9 cellular contexts compared by ENCODE assay signal in genomic region chr15:96347181-96348111, GRCh38. TPM values are rescaled to one million over a fixed set of nuclear protein-coding genes. Genes with fewer than 3 reads are reported as not detected.
DNase-seq lines count a peak whose midpoint lies in the region; ATAC-seq, FAIRE-seq and TF ChIP-seq lines count a peak whose summit lies in the region.
"Had no signal": no experiment of that assay in that cellular context is flagged by ENCODE, and none has a peak within 500 bp of the region (broad histone marks: within the 10 kb centered on the region; RNA-seq: fewer than 3 reads in every experiment).

No MANE protein-coding gene starts in this region.

- H4K91ac ChIP-seq in H9 (ENCODE audit: insufficient read length, low read depth, low read length) = no peak overlapping the region

- H3K4me3 Mint-ChIP-seq in H9 = peak overlapping the region in 1 of 2 experiments; percentile 70; a peak in 3 of 5 replicates

- POLR2A ChIA-PET in GM12878 (lab: Charles Lee) = interaction anchor here (0.6 to 11.7 kb wide), 3 partner anchors 11 to 497 kb away, joined by 3 to 163 read pairs (median 31); partner anchors contain the start of gene NR2F2

- no peaks in the 10 kb centered on the region for H3K27me3 Mint-ChIP-seq in H9 (ENCODE audit: low read depth)

- H2BK20ac ChIP-seq in H9 (ENCODE audit: low read depth, low read length, poor library complexity, severe bottlenecking) = no peak overlapping the region

- peak overlapping the region; percentile 26; the same call in 1 of the 2 replicates for H3K4me3 ChIP-seq in GM12878
- no peak overlapping the region for H3K4me3 ChIP-seq in hepatocyte

- peak; percentile 79 for DNase-seq in H9
- no peak for DNase-seq in GM12878 (ENCODE audit: low read depth, low spot score)
- DNase-seq in hepatocyte (ENCODE audit: low spot score) = no peak
- peak; percentile 84 for DNase-seq in sciatic nerve (ENCODE audit: low spot score)
- DNase-seq in NCI-H748 treated with DMSO at 0.1 percent for 48 hours (lab: John Stamatoyannopoulos, UW) = no peak
- DNase-seq in omental fat pad (ENCODE audit: low spot score) = no peak
- DNase-seq in superior temporal gyrus (ENCODE audit: extremely low spot score) = no peak
- DNase-seq in stimulated activated naive CD4-positive, alpha-beta T cell treated with Interleukin-2 at 50 U/mL for 16 hours (lab: John Stamatoyannopoulos, UW) = no peak
- DNase-seq: NCI-H345 had no signal

- H2BK15ac ChIP-seq in H9 (ENCODE audit: low read depth, low read length) = no peak overlapping the region

- no peaks in the 10 kb centered on the region for H4K20me1 ChIP-seq in H9 (ENCODE audit: control insufficient read depth, insufficient read depth, insufficient read length)
- H4K20me1 ChIP-seq in GM12878 (ENCODE audit: control insufficient read depth, insufficient read depth) = no peaks in the 10 kb centered on the region
- peaks cover 39% of the 10 kb centered on the region for H4K20me1 ChIP-seq in hepatocyte (ENCODE audit: insufficient read depth, poor library complexity, severe bottlenecking)

- intact Hi-C loops in GM12878 (cut with micrococcal nuclease; ENCODE audit: unreplicated experiment) (loop anchor here (5.0 to 10.0 kb wide), 5 partner anchors 305 to 1060 kb away; no protein-coding TSS in a partner anchor), sciatic nerve (cut with DNase I) (loop anchor here (10.0 kb wide), 1 partner anchor 1083 kb away; no protein-coding TSS in a partner anchor)

- H3K23ac ChIP-seq in H9 (ENCODE audit: insufficient read length, low read depth, low read length) = no peak overlapping the region

- no TSS peak for BruUV-seq in GM12878 (replicated peaks; lab: Mats Ljungman, UMichigan)

- TF ChIP-seq CTCF in H9 (conservative IDR thresholded peaks at IDR 0.05) (no peak), GM12878 (IDR thresholded peaks at IDR 0.05 in 2 of 3, conservative IDR thresholded peaks at IDR 0.05 in 1 of 3; ENCODE audit: control insufficient read depth in 2 of 3, extremely low read depth in 1 of 3, insufficient read depth in 1 of 3, low read depth in 3 of 3, low read length in 3 of 3) (no peak), hepatocyte (IDR thresholded peaks at IDR 0.05; ENCODE audit: poor library complexity) (no peak), omental fat pad (IDR thresholded peaks at IDR 0.05) (no peak)

- no peaks in the 10 kb centered on the region for H3K79me1 ChIP-seq in H9 (ENCODE audit: insufficient read depth, low read depth, low read length, poor library complexity, severe bottlenecking)

- CTCF ChIA-PET in GM12878 (lab: Yijun Ruan, JAX) = interaction anchor here (0.6 to 13.0 kb wide), 8 partner anchors 8 to 898 kb away, joined by 3 to 212 read pairs (median 7); partner anchors contain the start of gene NR2F2

- H3K4me2 ChIP-seq in H9 (ENCODE audit: insufficient read depth, insufficient read length, low read length) (peak overlapping the region; percentile 42), GM12878 (ENCODE audit: control insufficient read depth, insufficient read depth) (no peak overlapping the region), hepatocyte (peak overlapping the region; percentile 7)

- H4K8ac ChIP-seq in H9 (replicated peaks; ENCODE audit: insufficient read length, low read depth, low read length) = no peak overlapping the region

- no CpG with 5 or more reads among the region's 39 CpGs for WGBS in H9 (ENCODE audit: extremely low coverage, insufficient read length, low lambda C conversion rate)
- 26% methylated on average over 39 of the region's 39 CpGs for WGBS in GM12878 (ENCODE audit: insufficient coverage, insufficient replicate concordance, low lambda C conversion rate, missing lambda C conversion rate)
- WGBS in hepatocyte (ENCODE audit: low lambda C conversion rate, missing lambda C conversion rate) = 66% methylated on average over 39 of the region's 39 CpGs

- no peak overlapping the region for H3K4ac ChIP-seq in H9 (ENCODE audit: low read depth, low read length)

- FAIRE-seq in GM12878 (lab: Jason Lieb, UNC) = no peak

- ATAC-seq in GM12878 (no peak), sciatic nerve (peak; percentile 45), omental fat pad (ENCODE audit: low FRiP score) (no peak)

- no peak overlapping the region for H3K56ac ChIP-seq in H9 (ENCODE audit: insufficient read length, low read depth, low read length)

- H3K36me3 Mint-ChIP-seq in H9 (ENCODE audit: insufficient read depth in 1 of 3, low read depth in 3 of 3) = no peaks in the 10 kb centered on the region; a peak in 1 of 7 replicates

- no peaks in the 10 kb centered on the region for H3K9me2 ChIP-seq in hepatocyte (replicated peaks; ENCODE audit: insufficient read depth)

- peaks cover 0 to 16% of the 10 kb centered on the region in 2 experiments; a peak in 3 of 5 replicates for H3K9me3 Mint-ChIP-seq in H9

- no peak overlapping the region for H2BK120ac ChIP-seq in H9 (ENCODE audit: low read depth, low read length, poor library complexity, severe bottlenecking)

- no peak for TF ChIP-seq POLR2A in GM12878 (IDR thresholded peaks at IDR 0.05; ENCODE audit: low read depth, low read length)

- H4K5ac ChIP-seq in H9 (ENCODE audit: insufficient read length, low read depth, low read length) = no peak overlapping the region

- H3K27ac Mint-ChIP-seq in H9 = no peak overlapping the region

- SMC1A ChIA-PET in GM12878 (lab: Charles Lee; ENCODE audit: uncharacterized antibody, unreplicated experiment) = interaction anchor here (0.9 to 6.0 kb wide), 9 partner anchors 9 to 355 kb away, joined by 3 to 105 read pairs (median 4); partner anchors contain the start of gene NR2F2

- H3K9me3 ChIP-seq in H9 (ENCODE audit: control insufficient read depth, low read depth, low read length) = no peaks in the 10 kb centered on the region
- H3K9me3 ChIP-seq in GM12878 (replicated peaks; ENCODE audit: control insufficient read depth, insufficient read depth, low read length) = no peaks in the 10 kb centered on the region
- no peaks in the 10 kb centered on the region for H3K9me3 ChIP-seq in hepatocyte (ENCODE audit: low read depth)

- H3K27ac ChIP-seq in H9 (ENCODE audit: insufficient read length, low read depth, low read length) = no peak overlapping the region
- H3K27ac ChIP-seq in GM12878 (ENCODE audit: control insufficient read depth, insufficient read depth) = no peak overlapping the region
- H3K27ac ChIP-seq in hepatocyte = no peak overlapping the region

- no peak overlapping the region for H2BK5ac ChIP-seq in H9 (ENCODE audit: insufficient read length, low read length)

- H3K27me3 ChIP-seq in H9 (ENCODE audit: insufficient read depth, low read length) (peaks cover 99% of the 10 kb centered on the region), GM12878 (replicated peaks in 1 of 2; ENCODE audit: control insufficient read depth in 2 of 2, insufficient read depth in 2 of 2, low read length in 1 of 2) (peaks cover 0 to 3% of the 10 kb centered on the region in 2 experiments; a peak in 2 of 4 replicates), hepatocyte (peaks cover 52% of the 10 kb centered on the region)

- H3T11ph ChIP-seq in H9 (ENCODE audit: low read length) = no peak overlapping the region

- H3K36me3 ChIP-seq in GM12878 (ENCODE audit: control insufficient read depth in 2 of 2, insufficient read depth in 2 of 2, low read length in 1 of 2) (no peaks in the 10 kb centered on the region; a peak in 1 of 4 replicates), hepatocyte (replicated peaks; ENCODE audit: insufficient read depth, low read depth) (no peaks in the 10 kb centered on the region)

- no peak for TF ChIP-seq EP300 in GM12878 (IDR thresholded peaks at IDR 0.05; ENCODE audit: borderline replicate concordance in 1 of 2, control insufficient read depth in 1 of 2, low read depth in 2 of 2, low read length in 2 of 2)

- no peak for TF ChIP-seq RAD21 in GM12878 (IDR thresholded peaks at IDR 0.05; ENCODE audit: insufficient read depth, low read depth, low read length)

- in situ Hi-C loops in GM12878 (cut with MboI) = loop anchor here (10.0 kb wide), 1 partner anchor 1083 kb away; no protein-coding TSS in a partner anchor

- no peak overlapping the region for H2AFZ ChIP-seq in H9 (ENCODE audit: low read length)
- no peak overlapping the region for H2AFZ ChIP-seq in GM12878 (ENCODE audit: control insufficient read depth, low read depth, low read length)
- H2AFZ ChIP-seq in hepatocyte = no peak overlapping the region

- H2AK5ac ChIP-seq in H9 (ENCODE audit: insufficient read length, low read length) = no peak overlapping the region

- peaks cover 5% of the 10 kb centered on the region for H3K23me2 ChIP-seq in H9 (ENCODE audit: insufficient read length, low read depth, low read length, poor library complexity, severe bottlenecking)

- H3K14ac ChIP-seq in H9 (ENCODE audit: insufficient read depth, low read length) = no peak overlapping the region

- RAD21 ChIA-PET in GM12878 (lab: Charles Lee; ENCODE audit: unreplicated experiment) = interaction anchor here (0.8 to 10.3 kb wide), 12 partner anchors 9 to 1087 kb away, joined by 3 to 252 read pairs (median 6); partner anchors contain the start of gene NR2F2

- no peak overlapping the region for H3K9ac ChIP-seq in H9 (ENCODE audit: extremely low read depth, insufficient read length, low read length)
- no peak overlapping the region for H3K9ac ChIP-seq in GM12878 (ENCODE audit: control insufficient read depth, insufficient read depth, low read length)

- peaks cover 34 to 78% of the 10 kb centered on the region in 2 experiments for H3K4me1 Mint-ChIP-seq in H9

- no peaks in the 10 kb centered on the region for H3K79me2 ChIP-seq in H9 (ENCODE audit: insufficient read depth, low read length)
- no peaks in the 10 kb centered on the region for H3K79me2 ChIP-seq in GM12878 (ENCODE audit: control insufficient read depth, insufficient read depth, low read length)
- H3K79me2 ChIP-seq in hepatocyte = peaks cover 74% of the 10 kb centered on the region

- H3K4me1 ChIP-seq in H9 (ENCODE audit: insufficient read depth, low read length) = no peaks in the 10 kb centered on the region; the same call in 1 of the 2 replicates
- no peaks in the 10 kb centered on the region for H3K4me1 ChIP-seq in GM12878 (ENCODE audit: control insufficient read depth, insufficient read depth, low read length)
- peaks cover 28% of the 10 kb centered on the region for H3K4me1 ChIP-seq in hepatocyte (ENCODE audit: insufficient read depth)

- no peak overlapping the region for H3K18ac ChIP-seq in H9 (ENCODE audit: insufficient read length, low read depth, low read length)

- H2BK12ac ChIP-seq in H9 (ENCODE audit: insufficient read length, low read depth, low read length) = no peak overlapping the region

RNA-seq across cellular contexts. Expression of gene NR2F2, which starts 16.9 kb away (rescaled TPM):
- total RNA-seq in H9 (2021) (0.24 TPM in 1 of 2 replicates, not detected in the other), GM12878 (2014; rRNA removed) (0.82 and 1.1 TPM in 2 replicates), GM12878 (2014; rRNA removed; fragmentation: Illumina TruSeq; extraction: Trizol) (1.7 and 1.9 TPM in 2 replicates), GM12878 (2021) (9.4 and 10.1 TPM in 2 replicates), hepatocyte (16.5 and 23.0 TPM in 2 replicates), sciatic nerve (242 TPM), omental fat pad (10 to 100 TPM in 3 of 4 donors, 1 to 10 TPM in 1; 8.9 to 41.8 (median 20.1) TPM)
- total RNA-seq in GM12878 (2013; cell fraction: nucleolus; rRNA removed) = 21.4 and 23.4 TPM in 2 replicates
- polyA plus RNA-seq in GM12878 (2011; ENCODE audit: low read depth) = 0.34 TPM
- polyA plus RNA-seq in GM12878 (2011; rRNA removed) (8.7 and 10.0 TPM in 2 replicates), GM12878 (2014; fragmentation: Illumina TruSeq; extraction: Trizol) (6.9 TPM in 2 replicates), GM12878 (2014; fragmentation: Nextera tagmentation; extraction: Ambion mirVana) (1 to 10 TPM; 2.3 to 3.2 TPM), GM12878 (2014; rRNA removed) (3.7 and 6.6 TPM in 2 replicates), GM12878 (2016; fragmentation: Nextera tagmentation; extraction: Ambion mirVana) (1 to 10 TPM; 1.8 to 3.1 TPM), hepatocyte (27.9 and 28.3 TPM in 2 replicates)
- 13.9 and 14.3 TPM in 2 replicates for polyA plus RNA-seq in GM12878 (2011; cell fraction: cytosol; rRNA removed)
- polyA plus RNA-seq in GM12878 (2011; cell fraction: nucleus; rRNA removed) = 14.0 and 17.0 TPM in 2 replicates
- polyA plus RNA-seq in GM12878 (2012) = 2.4 and 2.6 TPM in 2 replicates
- 7.2 and 11.2 TPM in 2 replicates for polyA minus RNA-seq in GM12878 (2011; rRNA and poly(A)+ RNA removed)
- polyA minus RNA-seq in GM12878 (2011; cell fraction: cytosol; rRNA and poly(A)+ RNA removed) = 12.4 and 19.1 TPM in 2 replicates
- polyA minus RNA-seq in GM12878 (2011; cell fraction: nucleus; rRNA and poly(A)+ RNA removed) = 9.9 and 15.4 TPM in 2 replicates

Comparison
In these comparisons a context has a peak if more than half of its experiments do, and no peak if none do; other contexts are left out.
1. DNase-seq: peak in H9 (single experiment) and sciatic nerve (single experiment); none in GM12878 (single experiment), hepatocyte (single experiment), NCI-H748 treated with DMSO at 0.1 percent for 48 hours (single experiment), omental fat pad (single experiment), superior temporal gyrus (single experiment) and stimulated activated naive CD4-positive, alpha-beta T cell treated with Interleukin-2 at 50 U/mL for 16 hours (single experiment).